ENCODE assay signal across 13 cellular contexts in the genomic region with DNA sequence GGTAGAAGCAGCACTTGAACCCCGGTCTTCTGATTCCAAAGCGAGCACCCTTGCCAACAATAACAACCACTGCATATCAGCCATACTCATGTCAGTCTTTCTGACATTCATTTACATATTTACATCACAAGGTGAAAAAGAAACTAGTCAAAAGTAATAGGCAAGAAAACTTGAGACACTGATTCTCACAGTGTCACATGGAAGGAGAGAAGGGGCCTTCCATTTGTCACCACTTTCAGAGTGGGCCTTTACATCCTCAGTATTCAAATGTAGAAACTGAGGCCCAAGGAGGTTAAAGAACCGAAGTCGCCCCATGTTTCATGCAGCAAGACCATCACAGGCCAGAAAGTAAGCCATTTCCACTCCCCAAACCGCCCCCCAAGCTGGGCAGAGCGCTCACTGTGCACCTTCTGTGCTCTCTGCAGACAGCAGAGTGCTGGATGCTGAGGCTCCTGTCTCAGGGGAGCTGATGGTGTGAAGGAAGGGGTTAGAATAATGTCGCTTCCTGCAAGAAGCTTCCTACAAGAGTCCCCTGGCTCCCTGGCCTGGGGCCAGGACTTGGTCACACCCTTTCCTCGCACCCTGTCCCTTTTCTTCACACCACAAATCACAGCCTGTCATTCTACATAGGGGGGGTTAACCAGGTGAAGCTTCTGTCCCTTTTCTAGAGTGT.
DNase-seq lines count a peak whose midpoint lies in the region; ATAC-seq and TF ChIP-seq lines count a peak whose summit lies in the region.
"Had no signal": no experiment of that assay in that cellular context is flagged by ENCODE, and none has a peak within 500 bp of the region (broad histone marks: within the 10 kb centered on the region; RNA-seq: fewer than 3 reads in every experiment).

No MANE protein-coding gene starts in this region.

- H3K27me3 Mint-ChIP-seq in CD4-positive, alpha-beta T cell, result no peaks in the 10 kb centered on the region
- H3K27me3 Mint-ChIP-seq in activated naive CD8-positive, alpha-beta T cell treated with anti-CD3 and anti-CD28 coated beads, Interleukin-2, amount 50 U/mL, for 24 hours, result peaks cover 23% of the 10 kb centered on the region

- CTCF ChIA-PET in CD4-positive, alpha-beta T cell (lab: Charles Lee), result interaction anchor here (1.7 kb wide), 1 partner anchor 9 kb away, joined by 7 read pairs; no protein-coding TSS in a partner anchor

- H3K4me1 Mint-ChIP-seq in CD4-positive, alpha-beta T cell (ENCODE audit: low read depth), result peaks cover 61% of the 10 kb centered on the region
- peaks cover 60% of the 10 kb centered on the region for H3K4me1 Mint-ChIP-seq in activated naive CD8-positive, alpha-beta T cell treated with anti-CD3 and anti-CD28 coated beads, Interleukin-2, amount 50 U/mL, for 24 hours

- H3K9me3 Mint-ChIP-seq in CD4-positive, alpha-beta T cell, result no peaks in the 10 kb centered on the region
- no peaks in the 10 kb centered on the region for H3K9me3 Mint-ChIP-seq in activated naive CD8-positive, alpha-beta T cell treated with anti-CD3 and anti-CD28 coated beads, Interleukin-2, amount 50 U/mL, for 24 hours

- H3K27ac ChIP-seq in CD4-positive, alpha-beta T cell (ENCODE audit: low read depth, low read length), result no peak overlapping the region
- H3K27ac ChIP-seq: tibial artery, VCaP had no signal

- H3K9me3 ChIP-seq in CD4-positive, alpha-beta T cell (ENCODE audit: control insufficient read depth, low read length), result no peaks in the 10 kb centered on the region
- H3K9me3 ChIP-seq: tibial artery had no signal

- POLR2A ChIA-PET in CD4-positive, alpha-beta T cell (lab: Charles Lee), result interaction anchor here (0.6 to 5.4 kb wide), 4 partner anchors 11 to 344 kb away, joined by 4 to 55 read pairs (median 24); no protein-coding TSS in a partner anchor

- H3K36me3 Mint-ChIP-seq in CD4-positive, alpha-beta T cell (ENCODE audit: low read depth), result peaks cover 5% of the 10 kb centered on the region
- no peaks in the 10 kb centered on the region for H3K36me3 Mint-ChIP-seq in activated naive CD8-positive, alpha-beta T cell treated with anti-CD3 and anti-CD28 coated beads, Interleukin-2, amount 50 U/mL, for 24 hours (ENCODE audit: low read depth)

- H3K27me3 ChIP-seq in CD4-positive, alpha-beta T cell (ENCODE audit: control insufficient read depth, insufficient read depth, low read length), result no peaks in the 10 kb centered on the region
- H3K27me3 ChIP-seq: tibial artery had no signal

- intact Hi-C loops in CD4-positive, alpha-beta T cell (cut with DNase I, micrococcal nuclease), result no loop called here

- no peak for TF ChIP-seq CTCF in CD4-positive, alpha-beta T cell (IDR thresholded peaks at IDR 0.05)

- H3K4me3 Mint-ChIP-seq in CD4-positive, alpha-beta T cell, result peak overlapping the region; percentile 63
- H3K4me3 Mint-ChIP-seq in activated naive CD8-positive, alpha-beta T cell treated with anti-CD3 and anti-CD28 coated beads, Interleukin-2, amount 50 U/mL, for 24 hours, result no peak overlapping the region

- no peak for DNase-seq in CD4-positive, alpha-beta T cell
- no peak for DNase-seq in activated naive CD8-positive, alpha-beta T cell treated with anti-CD3 and anti-CD28 coated beads, Interleukin-2, amount 50 U/mL, for 24 hours
- DNase-seq in amniotic stem cell (lab: John Stamatoyannopoulos, UW) (no peak), SHP77 (lab: John Stamatoyannopoulos, UW) (no peak), NCI-H1048 (lab: John Stamatoyannopoulos, UW) (no peak)
- DNase-seq: NCI-H1105; occipital lobe; stimulated activated CD4-positive, alpha-beta T cell treated with anti-CD3 and anti-CD28 coated beads, Interleukin-4, amount 100 ng/mL, for 4 hours; tibial artery had no signal

- no peak overlapping the region for H3K27ac Mint-ChIP-seq in CD4-positive, alpha-beta T cell
- peak overlapping the region; percentile 83 for H3K27ac Mint-ChIP-seq in activated naive CD8-positive, alpha-beta T cell treated with anti-CD3 and anti-CD28 coated beads, Interleukin-2, amount 50 U/mL, for 24 hours

- ATAC-seq in CD4-positive, alpha-beta T cell (ENCODE audit: poor library complexity), result no peak
- peak; percentile 40 for ATAC-seq in GM18867 (IDR thresholded peaks at IDR 0.05; ENCODE audit: unreplicated experiment)
- peak; percentile 43 for ATAC-seq in HG03175 (IDR thresholded peaks at IDR 0.05; ENCODE audit: unreplicated experiment)
- no peak for ATAC-seq in activated naive CD8-positive, alpha-beta T cell treated with anti-CD3 and anti-CD28 coated beads, Interleukin-2, amount 50 U/mL, for 24 hours
- no peak for ATAC-seq in GM18519 (IDR thresholded peaks at IDR 0.05; ENCODE audit: low FRiP score, unreplicated experiment)

Comparison
In these comparisons a context has a peak if more than half of its experiments do, and no peak if none do; other contexts are left out.
1. ATAC-seq: peak in GM18867 (single experiment) and HG03175 (single experiment); none in CD4-positive, alpha-beta T cell (single experiment), activated naive CD8-positive, alpha-beta T cell treated with anti-CD3 and anti-CD28 coated beads, Interleukin-2, amount 50 U/mL, for 24 hours (single experiment) and GM18519 (single experiment).